22 cellular contexts compared by ENCODE assay signal in the genomic region with DNA sequence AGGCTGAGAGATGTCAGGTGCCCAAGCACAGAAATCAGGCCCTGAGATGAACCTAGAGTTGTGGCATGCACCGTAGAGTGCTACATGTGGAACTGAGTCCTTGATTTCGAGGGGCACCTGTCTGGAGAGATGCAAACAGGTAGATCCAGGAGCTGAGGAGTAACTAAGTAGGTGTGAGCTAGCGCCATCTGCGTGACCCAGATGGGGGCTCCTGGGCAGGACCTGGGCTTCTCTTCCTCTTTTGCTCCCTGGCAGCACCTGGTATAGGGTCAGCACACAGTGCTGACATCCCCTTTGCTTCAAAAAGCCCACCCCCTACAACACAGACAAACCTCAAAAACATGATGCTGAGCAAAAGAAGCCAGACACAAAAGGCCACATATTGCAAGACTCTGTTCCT.
DNase-seq lines count a peak whose midpoint lies in the region; ATAC-seq, FAIRE-seq and TF ChIP-seq lines count a peak whose summit lies in the region.
"Had no signal": no experiment of that assay in that cellular context is flagged by ENCODE, and none has a peak within 500 bp of the region (broad histone marks: within the 10 kb centered on the region; RNA-seq: fewer than 3 reads in every experiment).

No MANE protein-coding gene starts in this region.

- H4K20me1 ChIP-seq in Loucy (ENCODE audit: insufficient read depth, low read length, poor library complexity, severe bottlenecking) (no peaks in the 10 kb centered on the region), GM12878 (ENCODE audit: control insufficient read depth, insufficient read depth) (no peaks in the 10 kb centered on the region)

- H2AFZ ChIP-seq in Loucy (ENCODE audit: low read length) (no peak overlapping the region), GM12878 (ENCODE audit: control insufficient read depth, low read depth, low read length) (no peak overlapping the region)

- no peak overlapping the region for H3K4me3 ChIP-seq in Loucy (ENCODE audit: low read length, poor library complexity, severe bottlenecking)
- H3K4me3 ChIP-seq in GM12878 = no peak overlapping the region
- no peak overlapping the region for H3K4me3 ChIP-seq in colonic mucosa
- H3K4me3 ChIP-seq: dorsolateral prefrontal cortex, prostate gland, thoracic aorta had no signal

- no peak for TF ChIP-seq RAD21 in GM12878 (IDR thresholded peaks at IDR 0.05; ENCODE audit: insufficient read depth, low read depth, low read length)

- RAD21 ChIA-PET in GM12878 (lab: Charles Lee; ENCODE audit: unreplicated experiment) = interaction anchor here (2.2 kb wide), 1 partner anchor 9 kb away, joined by 11 read pairs; no protein-coding TSS in a partner anchor

- H3K27ac ChIP-seq in GM12878 (ENCODE audit: control insufficient read depth, insufficient read depth) = no peak overlapping the region
- H3K27ac ChIP-seq in colonic mucosa = no peak overlapping the region
- H3K27ac ChIP-seq: prostate gland, thoracic aorta had no signal

- ATAC-seq in activated naive CD4-positive, alpha-beta T cell treated with anti-CD3 and anti-CD28 coated beads, Interleukin-2, amount 50 U/mL, for 72 hours = no peak
- ATAC-seq in GM12878 (no peak), HG03565 (IDR thresholded peaks at IDR 0.05; ENCODE audit: unreplicated experiment) (no peak)
- peak; percentile 32 for ATAC-seq in stimulated activated memory B cell treated with anti-CD40 and anti-IgM and Interleukin-4, amounts not matched to agents 10 μg/mL and 1 μg/mL and 100 μg/mL, for 72 hours
- ATAC-seq: WTC11 had no signal

- H3K36me3 Mint-ChIP-seq in activated naive CD4-positive, alpha-beta T cell treated with anti-CD3 and anti-CD28 coated beads, Interleukin-2, amount 50 U/mL, for 24 hours = peaks cover 3% of the 10 kb centered on the region
- no peaks in the 10 kb centered on the region for H3K36me3 Mint-ChIP-seq in activated naive CD4-positive, alpha-beta T cell treated with anti-CD3 and anti-CD28 coated beads, Interleukin-2, amount 50 U/mL, for 72 hours
- H3K36me3 Mint-ChIP-seq in stimulated activated memory B cell treated with anti-CD40 and anti-IgM and Interleukin-4, amounts not matched to agents 10 μg/mL and 1 μg/mL and 100 μg/mL, for 72 hours = no peaks in the 10 kb centered on the region
- no peaks in the 10 kb centered on the region for H3K36me3 Mint-ChIP-seq in mesothelial cell of epicardium
- H3K36me3 Mint-ChIP-seq: activated CD4-positive, alpha-beta memory T cell treated with anti-CD3 and anti-CD28 coated beads for 36 hours; immature natural killer cell; WTC11 had no signal

- H3K9ac ChIP-seq in Loucy (ENCODE audit: low read depth, low read length, poor library complexity, severe bottlenecking) (peak overlapping the region; percentile 5), GM12878 (ENCODE audit: control insufficient read depth, insufficient read depth, low read length) (no peak overlapping the region), colonic mucosa (ENCODE audit: low read depth in 2 of 2, low read length in 2 of 2) (no peak overlapping the region)

- H3K4me1 Mint-ChIP-seq in activated naive CD4-positive, alpha-beta T cell treated with anti-CD3 and anti-CD28 coated beads, Interleukin-2, amount 50 U/mL, for 24 hours = peaks cover 44% of the 10 kb centered on the region
- H3K4me1 Mint-ChIP-seq in stimulated activated memory B cell treated with anti-CD40 and anti-IgM and Interleukin-4, amounts not matched to agents 10 μg/mL and 1 μg/mL and 100 μg/mL, for 72 hours = peaks cover 73% of the 10 kb centered on the region
- no peaks in the 10 kb centered on the region for H3K4me1 Mint-ChIP-seq in mesothelial cell of epicardium

- H3K9me3 ChIP-seq in Loucy (ENCODE audit: insufficient read depth, low read depth, low read length) (no peaks in the 10 kb centered on the region), GM12878 (replicated peaks; ENCODE audit: control insufficient read depth, insufficient read depth, low read length) (no peaks in the 10 kb centered on the region; the same call in 1 of the 3 replicates), colonic mucosa (no peaks in the 10 kb centered on the region)
- H3K9me3 ChIP-seq: BE2C, Caco-2, prostate gland, thoracic aorta had no signal

- no peaks in the 10 kb centered on the region for H3K27me3 Mint-ChIP-seq in activated naive CD4-positive, alpha-beta T cell treated with anti-CD3 and anti-CD28 coated beads, Interleukin-2, amount 50 U/mL, for 24 hours
- H3K27me3 Mint-ChIP-seq in stimulated activated memory B cell treated with anti-CD40 and anti-IgM and Interleukin-4, amounts not matched to agents 10 μg/mL and 1 μg/mL and 100 μg/mL, for 72 hours = no peaks in the 10 kb centered on the region
- H3K27me3 Mint-ChIP-seq in mesothelial cell of epicardium (ENCODE audit: low read depth) = no peaks in the 10 kb centered on the region
- H3K27me3 Mint-ChIP-seq: activated CD4-positive, alpha-beta memory T cell treated with anti-CD3 and anti-CD28 coated beads for 36 hours; central memory CD8-positive, alpha-beta T cell had no signal

- no peak for TF ChIP-seq EP300 in GM12878 (IDR thresholded peaks at IDR 0.05; ENCODE audit: borderline replicate concordance in 1 of 2, control insufficient read depth in 1 of 2, low read depth in 2 of 2, low read length in 2 of 2)

- 42% methylated on average over 4 of the region's 4 CpGs for WGBS in GM12878 (ENCODE audit: insufficient coverage, insufficient replicate concordance, low lambda C conversion rate, missing lambda C conversion rate)

- no peak for DNase-seq in activated naive CD4-positive, alpha-beta T cell treated with anti-CD3 and anti-CD28 coated beads, Interleukin-2, amount 50 U/mL, for 72 hours (ENCODE audit: low spot score in 2 of 2)
- DNase-seq in GM12878 (ENCODE audit: low read depth, low spot score) (no peak), colonic mucosa (no peak), mesothelial cell of epicardium (ENCODE audit: low spot score in 2 of 2, unreplicated experiment in 2 of 2) (no peak)
- DNase-seq: activated naive CD4-positive, alpha-beta T cell; Caco-2; DND-41; dorsolateral prefrontal cortex; immature natural killer cell; NCI-H1105; NCI-H2029 treated with DMSO at 0.1 percent for 48 hours; stimulated activated naive CD4-positive, alpha-beta T cell had no signal

- SMC1A ChIA-PET in GM12878 (lab: Charles Lee; ENCODE audit: uncharacterized antibody, unreplicated experiment) = interaction anchor here (0.7 to 1.4 kb wide), 2 partner anchors 10 to 41 kb away, joined by 3 read pairs; no protein-coding TSS in a partner anchor

- H3K4me1 ChIP-seq in Loucy (ENCODE audit: insufficient read depth, low read length, poor library complexity, severe bottlenecking) = peaks cover 10% of the 10 kb centered on the region
- peaks cover 29% of the 10 kb centered on the region for H3K4me1 ChIP-seq in GM12878 (ENCODE audit: control insufficient read depth, insufficient read depth, low read length)
- no peaks in the 10 kb centered on the region for H3K4me1 ChIP-seq in colonic mucosa
- H3K4me1 ChIP-seq: prostate gland had no signal

- POLR2A ChIA-PET in GM12878 (lab: Charles Lee) = no interaction called here

- H3K9me3 Mint-ChIP-seq in activated naive CD4-positive, alpha-beta T cell treated with anti-CD3 and anti-CD28 coated beads, Interleukin-2, amount 50 U/mL, for 24 hours = no peaks in the 10 kb centered on the region
- H3K9me3 Mint-ChIP-seq in activated naive CD4-positive, alpha-beta T cell treated with anti-CD3 and anti-CD28 coated beads, Interleukin-2, amount 50 U/mL, for 72 hours = no peaks in the 10 kb centered on the region
- no peaks in the 10 kb centered on the region for H3K9me3 Mint-ChIP-seq in stimulated activated memory B cell treated with anti-CD40 and anti-IgM and Interleukin-4, amounts not matched to agents 10 μg/mL and 1 μg/mL and 100 μg/mL, for 72 hours
- H3K9me3 Mint-ChIP-seq in mesothelial cell of epicardium = no peaks in the 10 kb centered on the region
- H3K9me3 Mint-ChIP-seq: activated CD4-positive, alpha-beta memory T cell treated with anti-CD3 and anti-CD28 coated beads for 36 hours; central memory CD8-positive, alpha-beta T cell; immature natural killer cell; WTC11 had no signal

- H3K36me3 ChIP-seq in Loucy (ENCODE audit: insufficient read depth, low read length) = no peaks in the 10 kb centered on the region
- no peaks in the 10 kb centered on the region for H3K36me3 ChIP-seq in GM12878 (ENCODE audit: control insufficient read depth in 2 of 2, insufficient read depth in 2 of 2, low read length in 1 of 2)
- no peaks in the 10 kb centered on the region for H3K36me3 ChIP-seq in colonic mucosa
- H3K36me3 ChIP-seq: BE2C, prostate gland, thoracic aorta had no signal

- TF ChIP-seq CTCF in Loucy (conservative IDR thresholded peaks at IDR 0.05; ENCODE audit: low read length) (no peak), GM12878 (IDR thresholded peaks at IDR 0.05 in 2 of 3, conservative IDR thresholded peaks at IDR 0.05 in 1 of 3; ENCODE audit: control insufficient read depth in 2 of 3, extremely low read depth in 1 of 3, insufficient read depth in 1 of 3, low read depth in 3 of 3, low read length in 3 of 3) (no peak), colonic mucosa (IDR thresholded peaks at IDR 0.05) (no peak), mesothelial cell of epicardium (IDR thresholded peaks at IDR 0.05; ENCODE audit: unreplicated experiment) (no peak)

- FAIRE-seq in GM12878 (lab: Jason Lieb, UNC) = peak; percentile 59

- BruUV-seq in GM12878 (replicated peaks; lab: Mats Ljungman, UMichigan) = no TSS peak

- in situ Hi-C loops in GM12878 (cut with MboI) = no loop called here

- no peak overlapping the region for H3K4me3 Mint-ChIP-seq in activated naive CD4-positive, alpha-beta T cell treated with anti-CD3 and anti-CD28 coated beads, Interleukin-2, amount 50 U/mL, for 24 hours
- H3K4me3 Mint-ChIP-seq in stimulated activated memory B cell treated with anti-CD40 and anti-IgM and Interleukin-4, amounts not matched to agents 10 μg/mL and 1 μg/mL and 100 μg/mL, for 72 hours = no peak overlapping the region
- no peak overlapping the region for H3K4me3 Mint-ChIP-seq in mesothelial cell of epicardium
- H3K4me3 Mint-ChIP-seq: activated CD4-positive, alpha-beta memory T cell treated with anti-CD3 and anti-CD28 coated beads for 36 hours; central memory CD8-positive, alpha-beta T cell; immature natural killer cell; WTC11 had no signal

- H3K27me3 ChIP-seq in Loucy (ENCODE audit: insufficient read depth, low read length, poor library complexity, severe bottlenecking) (no peaks in the 10 kb centered on the region), GM12878 (replicated peaks in 1 of 2; ENCODE audit: control insufficient read depth in 2 of 2, insufficient read depth in 2 of 2, low read length in 1 of 2) (no peaks in the 10 kb centered on the region), colonic mucosa (no peaks in the 10 kb centered on the region)
- H3K27me3 ChIP-seq: BE2C, dorsolateral prefrontal cortex had no signal

- CTCF ChIA-PET in GM12878 (lab: Yijun Ruan, JAX) = interaction anchor here (0.7 to 1.7 kb wide), 4 partner anchors 12 to 150 kb away, joined by 3 to 4 read pairs (median 3); no protein-coding TSS in a partner anchor

- no peak overlapping the region for H3K4me2 ChIP-seq in Loucy (ENCODE audit: low read depth, low read length, poor library complexity, severe bottlenecking)
- no peak overlapping the region for H3K4me2 ChIP-seq in GM12878 (ENCODE audit: control insufficient read depth, insufficient read depth)

- no peaks in the 10 kb centered on the region for H3K79me2 ChIP-seq in Loucy (ENCODE audit: insufficient read depth, low read length)
- H3K79me2 ChIP-seq in GM12878 (ENCODE audit: control insufficient read depth, insufficient read depth, low read length) = no peaks in the 10 kb centered on the region

- intact Hi-C loops in GM12878 (cut with micrococcal nuclease; ENCODE audit: unreplicated experiment) = no loop called here
- intact Hi-C loops in colonic mucosa (cut with DNase I) = no loop called here

- no peak for TF ChIP-seq POLR2A in GM12878 (IDR thresholded peaks at IDR 0.05; ENCODE audit: low read depth, low read length)

- H3K27ac Mint-ChIP-seq in activated naive CD4-positive, alpha-beta T cell treated with anti-CD3 and anti-CD28 coated beads, Interleukin-2, amount 50 U/mL, for 24 hours = peak overlapping the region; percentile 9
- H3K27ac Mint-ChIP-seq in activated naive CD4-positive, alpha-beta T cell treated with anti-CD3 and anti-CD28 coated beads, Interleukin-2, amount 50 U/mL, for 72 hours = no peak overlapping the region
- H3K27ac Mint-ChIP-seq in stimulated activated memory B cell treated with anti-CD40 and anti-IgM and Interleukin-4, amounts not matched to agents 10 μg/mL and 1 μg/mL and 100 μg/mL, for 72 hours = peak overlapping the region; percentile 97
- no peak overlapping the region for H3K27ac Mint-ChIP-seq in mesothelial cell of epicardium
- H3K27ac Mint-ChIP-seq: activated CD4-positive, alpha-beta memory T cell treated with anti-CD3 and anti-CD28 coated beads for 36 hours; WTC11 had no signal

- no peaks in the 10 kb centered on the region for H3F3A ChIP-seq in Loucy (ENCODE audit: low read depth)

- H3K9me2 ChIP-seq in Loucy (replicated peaks; ENCODE audit: low read depth, low read length) = no peaks in the 10 kb centered on the region

Comparison
In these comparisons a context has a peak if more than half of its experiments do, and no peak if none do; other contexts are left out.
1. H3K27ac Mint-ChIP-seq: peak in activated naive CD4-positive, alpha-beta T cell treated with anti-CD3 and anti-CD28 coated beads, Interleukin-2, amount 50 U/mL, for 24 hours (single experiment) and stimulated activated memory B cell treated with anti-CD40 and anti-IgM and Interleukin-4, amounts not matched to agents 10 μg/mL and 1 μg/mL and 100 μg/mL, for 72 hours (single experiment); none in activated naive CD4-positive, alpha-beta T cell treated with anti-CD3 and anti-CD28 coated beads, Interleukin-2, amount 50 U/mL, for 72 hours (0 of 2) and mesothelial cell of epicardium (single experiment).